28 cellular contexts compared by ENCODE assay signal in genomic region chr3:37836589-37836988, GRCh38.
"Had no signal": no experiment of that assay in that cellular context is flagged by ENCODE, and none has a peak within 500 bp of the region (broad histone marks: within the 10 kb centered on the region; RNA-seq: fewer than 3 reads in every experiment).

No MANE protein-coding gene starts in this region.

- H3K27ac ChIP-seq: stomach, suprapubic skin, testis, thoracic aorta, tibial artery, tibial nerve, transverse colon, upper lobe of left lung, upper lobe of right lung, uterus, vagina had no signal

- H3K36me3 ChIP-seq: thoracic aorta, transverse colon, upper lobe of left lung, upper lobe of right lung, uterus, vagina had no signal

- H3K9me3 ChIP-seq: stomach, suprapubic skin, testis, thoracic aorta, tibial artery, tibial nerve, transverse colon, upper lobe of left lung, upper lobe of right lung, uterus, vagina had no signal

- H3K27ac Mint-ChIP-seq: stimulated activated effector memory CD8-positive, alpha-beta T cell treated with anti-CD3 and anti-CD28 coated beads, Interleukin-12 subunit alpha, Interleukin-12 subunit beta, amount 100 ng/mL, for 72 hours; stimulated activated memory B cell treated with anti-CD40 and anti-IgM and Interleukin-4, amounts not matched to agents 10 μg/mL and 1 μg/mL and 100 μg/mL, for 72 hours; stimulated activated naive B cell treated with anti-CD40 and anti-IgM and Interleukin-4, amounts not matched to agents 10 μg/mL and 1 μg/mL and 100 μg/mL, for 72 hours; stimulated activated naive CD8-positive, alpha-beta T cell treated with anti-CD3 and anti-CD28 coated beads, Interleukin-15, amount 100 ng/mL, for 72 hours; stimulated activated naive CD8-positive, alpha-beta T cell treated with anti-CD3 and anti-CD28 coated beads, Interleukin-15, Interleukin-2, amounts not matched to agents 100 ng/mL and 50 ng/mL, for 24 hours; type B pancreatic cell had no signal

- H3K36me3 Mint-ChIP-seq: stimulated activated effector memory CD8-positive, alpha-beta T cell treated with anti-CD3 and anti-CD28 coated beads, Interleukin-12 subunit alpha, Interleukin-12 subunit beta, amount 100 ng/mL, for 72 hours; stimulated activated memory B cell treated with anti-CD40 and anti-IgM and Interleukin-4, amounts not matched to agents 10 μg/mL and 1 μg/mL and 100 μg/mL, for 72 hours; stimulated activated naive B cell treated with anti-CD40 and anti-IgM and Interleukin-4, amounts not matched to agents 10 μg/mL and 1 μg/mL and 100 μg/mL, for 72 hours had no signal

- FAIRE-seq: urothelium cell line had no signal

- H3K4me3 ChIP-seq: stomach, suprapubic skin, testis, thoracic aorta, tibial artery, tibial nerve, transverse colon, upper lobe of left lung, upper lobe of right lung, uterus, vagina had no signal

- H3K27me3 ChIP-seq: stomach, suprapubic skin, testis, tibial artery, tibial nerve, transverse colon, upper lobe of left lung, upper lobe of right lung, uterus, vagina had no signal

- H3K4me3 Mint-ChIP-seq: stimulated activated effector memory CD8-positive, alpha-beta T cell treated with anti-CD3 and anti-CD28 coated beads, Interleukin-12 subunit alpha, Interleukin-12 subunit beta, amount 100 ng/mL, for 72 hours; stimulated activated memory B cell treated with anti-CD40 and anti-IgM and Interleukin-4, amounts not matched to agents 10 μg/mL and 1 μg/mL and 100 μg/mL, for 72 hours; stimulated activated naive B cell treated with anti-CD40 and anti-IgM and Interleukin-4, amounts not matched to agents 10 μg/mL and 1 μg/mL and 100 μg/mL, for 72 hours; stimulated activated naive CD8-positive, alpha-beta T cell treated with anti-CD3 and anti-CD28 coated beads, Interleukin-15, amount 100 ng/mL, for 72 hours; stimulated activated naive CD8-positive, alpha-beta T cell treated with anti-CD3 and anti-CD28 coated beads, Interleukin-15, Interleukin-2, amounts not matched to agents 100 ng/mL and 50 ng/mL, for 24 hours; type B pancreatic cell had no signal

- H3K4me1 ChIP-seq: stomach, suprapubic skin, testis, tibial artery, tibial nerve, transverse colon, upper lobe of left lung, upper lobe of right lung, uterus, vagina had no signal

- H3K4me1 Mint-ChIP-seq: stimulated activated effector memory CD8-positive, alpha-beta T cell treated with anti-CD3 and anti-CD28 coated beads, Interleukin-12 subunit alpha, Interleukin-12 subunit beta, amount 100 ng/mL, for 72 hours; stimulated activated memory B cell treated with anti-CD40 and anti-IgM and Interleukin-4, amounts not matched to agents 10 μg/mL and 1 μg/mL and 100 μg/mL, for 72 hours; stimulated activated naive B cell treated with anti-CD40 and anti-IgM and Interleukin-4, amounts not matched to agents 10 μg/mL and 1 μg/mL and 100 μg/mL, for 72 hours; stimulated activated naive CD8-positive, alpha-beta T cell treated with anti-CD3 and anti-CD28 coated beads, Interleukin-15, amount 100 ng/mL, for 72 hours had no signal

- H3K9me3 Mint-ChIP-seq: stimulated activated effector memory CD8-positive, alpha-beta T cell treated with anti-CD3 and anti-CD28 coated beads, Interleukin-12 subunit alpha, Interleukin-12 subunit beta, amount 100 ng/mL, for 72 hours; stimulated activated memory B cell treated with anti-CD40 and anti-IgM and Interleukin-4, amounts not matched to agents 10 μg/mL and 1 μg/mL and 100 μg/mL, for 72 hours; stimulated activated naive B cell treated with anti-CD40 and anti-IgM and Interleukin-4, amounts not matched to agents 10 μg/mL and 1 μg/mL and 100 μg/mL, for 72 hours; stimulated activated naive CD8-positive, alpha-beta T cell treated with anti-CD3 and anti-CD28 coated beads, Interleukin-15, amount 100 ng/mL, for 72 hours; stimulated activated naive CD8-positive, alpha-beta T cell treated with anti-CD3 and anti-CD28 coated beads, Interleukin-15, Interleukin-2, amounts not matched to agents 100 ng/mL and 50 ng/mL, for 24 hours; type B pancreatic cell had no signal

- DNase-seq: stimulated activated CD4-positive, alpha-beta T cell treated with anti-CD3 and anti-CD28 coated beads, Interleukin-2, amount 100 ng/mL, for 48 hours; stimulated activated CD4-positive, alpha-beta T cell treated with anti-CD3 and anti-CD28 coated beads, Interleukin-4, amount 100 ng/mL, for 1 hour; stimulated activated CD4-positive, alpha-beta T cell treated with anti-CD3 and anti-CD28 coated beads, Interleukin-4, amount 100 ng/mL, for 24 hours; stimulated activated CD4-positive, alpha-beta T cell treated with anti-CD3 and anti-CD28 coated beads, Interleukin-4, amount 100 ng/mL, for 4 hours; stimulated activated CD8-positive, alpha-beta memory T cell treated with anti-CD3 and anti-CD28 coated beads, Interleukin-4, amount 100 ng/mL, for 48 hours; stimulated activated naive B cell treated with anti-CD40 and anti-IgM and Interleukin-4, amounts not matched to agents 10 μg/mL and 1 μg/mL and 100 μg/mL, for 72 hours; stimulated activated naive CD4-positive, alpha-beta T cell; stimulated activated naive CD4-positive, alpha-beta T cell treated with Interleukin-2 at 50 U/mL for 16 hours; stimulated activated naive CD8-positive, alpha-beta T cell treated with anti-CD3 and anti-CD28 coated beads, Interleukin-15, amount 100 ng/mL, for 72 hours; stimulated activated naive CD8-positive, alpha-beta T cell treated with anti-CD3 and anti-CD28 coated beads, Interleukin-15, Interleukin-2, amounts not matched to agents 100 U/mL and 50 U/mL, for 24 hours; stomach; substantia nigra; testis; tibial artery; transverse colon; trophoblast cell; upper lobe of left lung; upper lobe of right lung; uterus had no signal

- H3K27me3 Mint-ChIP-seq: stimulated activated naive CD8-positive, alpha-beta T cell treated with anti-CD3 and anti-CD28 coated beads, Interleukin-15, Interleukin-2, amounts not matched to agents 100 ng/mL and 50 ng/mL, for 24 hours; type B pancreatic cell had no signal

- ATAC-seq: stimulated activated effector memory CD8-positive, alpha-beta T cell treated with anti-CD3 and anti-CD28 coated beads, Interleukin-12 subunit alpha, Interleukin-12 subunit beta, amount 100 ng/mL, for 72 hours; stimulated activated memory B cell treated with anti-CD40 and anti-IgM and Interleukin-4, amounts not matched to agents 10 μg/mL and 1 μg/mL and 100 μg/mL, for 72 hours; stimulated activated naive B cell treated with anti-CD40 and anti-IgM and Interleukin-4, amounts not matched to agents 10 μg/mL and 1 μg/mL and 100 μg/mL, for 72 hours; stimulated activated naive CD8-positive, alpha-beta T cell treated with anti-CD3 and anti-CD28 coated beads, Interleukin-15, amount 100 ng/mL, for 72 hours; stimulated activated naive CD8-positive, alpha-beta T cell treated with anti-CD3 and anti-CD28 coated beads, Interleukin-15, Interleukin-2, amounts not matched to agents 100 U/mL and 50 U/mL, for 24 hours; upper lobe of right lung had no signal
